ENCODE assay signal across 1 cellular context in the genomic region with DNA sequence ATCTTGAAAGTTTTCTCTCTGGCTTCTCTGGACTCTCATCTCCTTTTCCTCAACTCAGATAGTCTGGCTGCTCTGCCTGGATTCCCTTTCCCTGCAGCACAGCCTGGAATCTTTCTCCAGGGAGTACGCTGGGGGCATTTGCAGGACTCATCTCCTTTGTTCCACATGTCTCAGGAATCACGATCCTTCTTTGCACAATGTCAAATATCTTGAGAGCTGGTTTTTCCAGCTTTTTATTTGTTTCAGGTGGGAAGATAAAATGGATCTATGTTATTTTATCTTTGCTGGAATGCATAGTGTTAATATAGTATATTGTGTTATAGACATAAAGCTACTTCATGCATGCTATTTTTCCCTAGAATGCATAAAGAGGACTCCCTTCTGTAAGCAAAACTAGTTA.
TF ChIP-seq lines count a peak whose summit lies in the region.

No MANE protein-coding gene starts in this region.

TF ChIP-seq in SK-N-SH treated with all-trans-retinoic acid at 6 μM for 48 hours, 23 proteins besides CTCF, POLR2A, EP300 and RAD21 (continued from another document):
- TF ChIP-seq, protein P1, sequence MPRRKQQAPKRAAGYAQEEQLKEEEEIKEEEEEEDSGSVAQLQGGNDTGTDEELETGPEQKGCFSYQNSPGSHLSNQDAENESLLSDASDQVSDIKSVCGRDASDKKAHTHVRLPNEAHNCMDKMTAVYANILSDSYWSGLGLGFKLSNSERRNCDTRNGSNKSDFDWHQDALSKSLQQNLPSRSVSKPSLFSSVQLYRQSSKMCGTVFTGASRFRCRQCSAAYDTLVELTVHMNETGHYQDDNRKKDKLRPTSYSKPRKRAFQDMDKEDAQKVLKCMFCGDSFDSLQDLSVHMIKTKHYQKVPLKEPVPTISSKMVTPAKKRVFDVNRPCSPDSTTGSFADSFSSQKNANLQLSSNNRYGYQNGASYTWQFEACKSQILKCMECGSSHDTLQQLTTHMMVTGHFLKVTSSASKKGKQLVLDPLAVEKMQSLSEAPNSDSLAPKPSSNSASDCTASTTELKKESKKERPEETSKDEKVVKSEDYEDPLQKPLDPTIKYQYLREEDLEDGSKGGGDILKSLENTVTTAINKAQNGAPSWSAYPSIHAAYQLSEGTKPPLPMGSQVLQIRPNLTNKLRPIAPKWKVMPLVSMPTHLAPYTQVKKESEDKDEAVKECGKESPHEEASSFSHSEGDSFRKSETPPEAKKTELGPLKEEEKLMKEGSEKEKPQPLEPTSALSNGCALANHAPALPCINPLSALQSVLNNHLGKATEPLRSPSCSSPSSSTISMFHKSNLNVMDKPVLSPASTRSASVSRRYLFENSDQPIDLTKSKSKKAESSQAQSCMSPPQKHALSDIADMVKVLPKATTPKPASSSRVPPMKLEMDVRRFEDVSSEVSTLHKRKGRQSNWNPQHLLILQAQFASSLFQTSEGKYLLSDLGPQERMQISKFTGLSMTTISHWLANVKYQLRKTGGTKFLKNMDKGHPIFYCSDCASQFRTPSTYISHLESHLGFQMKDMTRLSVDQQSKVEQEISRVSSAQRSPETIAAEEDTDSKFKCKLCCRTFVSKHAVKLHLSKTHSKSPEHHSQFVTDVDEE (CRISPR knock-in tag; IDR thresholded peaks at IDR 0.05), result no peak
- TF ChIP-seq ZNF70 (CRISPR knock-in tag; IDR thresholded peaks at IDR 0.05) (no peak), PPARA (CRISPR knock-in tag; IDR thresholded peaks at IDR 0.05; ENCODE audit: borderline replicate concordance) (no peak), ESRRG (CRISPR knock-in tag; IDR thresholded peaks at IDR 0.05) (no peak), TOX (CRISPR knock-in tag; IDR thresholded peaks at IDR 0.05; ENCODE audit: borderline replicate concordance) (no peak)
- TF ChIP-seq, protein P2, sequence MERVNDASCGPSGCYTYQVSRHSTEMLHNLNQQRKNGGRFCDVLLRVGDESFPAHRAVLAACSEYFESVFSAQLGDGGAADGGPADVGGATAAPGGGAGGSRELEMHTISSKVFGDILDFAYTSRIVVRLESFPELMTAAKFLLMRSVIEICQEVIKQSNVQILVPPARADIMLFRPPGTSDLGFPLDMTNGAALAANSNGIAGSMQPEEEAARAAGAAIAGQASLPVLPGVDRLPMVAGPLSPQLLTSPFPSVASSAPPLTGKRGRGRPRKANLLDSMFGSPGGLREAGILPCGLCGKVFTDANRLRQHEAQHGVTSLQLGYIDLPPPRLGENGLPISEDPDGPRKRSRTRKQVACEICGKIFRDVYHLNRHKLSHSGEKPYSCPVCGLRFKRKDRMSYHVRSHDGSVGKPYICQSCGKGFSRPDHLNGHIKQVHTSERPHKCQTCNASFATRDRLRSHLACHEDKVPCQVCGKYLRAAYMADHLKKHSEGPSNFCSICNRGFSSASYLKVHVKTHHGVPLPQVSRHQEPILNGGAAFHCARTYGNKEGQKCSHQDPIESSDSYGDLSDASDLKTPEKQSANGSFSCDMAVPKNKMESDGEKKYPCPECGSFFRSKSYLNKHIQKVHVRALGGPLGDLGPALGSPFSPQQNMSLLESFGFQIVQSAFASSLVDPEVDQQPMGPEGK (CRISPR knock-in tag; IDR thresholded peaks at IDR 0.05; ENCODE audit: borderline replicate concordance), result no peak
